Comparison of ENCODE assay signal across 21 cellular contexts in the genomic region with DNA sequence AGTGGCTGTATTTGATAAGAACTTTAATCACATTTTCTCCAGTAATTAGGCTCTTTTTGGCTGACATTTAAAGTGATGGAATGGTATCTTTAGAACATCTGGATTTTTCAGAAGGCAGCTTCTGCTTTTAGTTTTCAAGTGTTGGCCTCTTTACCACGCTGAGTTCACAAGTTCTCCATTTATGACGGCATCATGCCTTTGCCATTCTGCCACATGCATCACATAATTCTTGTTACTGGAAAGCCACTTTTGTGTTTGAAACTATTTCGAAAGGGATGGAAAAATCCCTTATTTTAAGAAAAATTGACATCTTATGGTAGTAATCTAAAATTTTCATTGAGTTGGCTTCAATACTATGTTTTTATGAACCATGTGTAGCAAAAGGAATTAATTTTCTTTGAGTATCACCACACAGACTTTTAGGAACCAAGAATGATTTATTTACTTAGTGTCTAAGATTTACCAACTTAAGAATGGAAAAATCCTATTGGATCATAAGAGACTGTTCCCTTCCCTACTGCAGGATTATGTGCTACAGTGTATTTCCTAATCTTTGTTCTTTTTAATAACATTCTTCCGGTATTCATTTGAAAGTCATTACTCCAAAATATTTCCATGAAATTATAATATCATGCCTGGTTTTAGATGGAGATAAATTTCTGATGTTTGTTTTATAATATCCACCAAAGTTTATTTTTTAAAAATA.
"Had no signal": no experiment of that assay in that cellular context is flagged by ENCODE, and none has a peak within 500 bp of the region (broad histone marks: within the 10 kb centered on the region; RNA-seq: fewer than 3 reads in every experiment).

No MANE protein-coding gene starts in this region.

- H3K27ac ChIP-seq: foreskin keratinocyte, hepatocyte, left lung, spleen, testis, upper lobe of right lung had no signal

- H3K9me3 ChIP-seq: left lung, spleen, testis, upper lobe of right lung had no signal

- H3K4me1 ChIP-seq: left lung, spleen, testis, upper lobe of right lung had no signal

- H3K27ac Mint-ChIP-seq: activated CD4-positive, alpha-beta memory T cell treated with anti-CD3 and anti-CD28 coated beads for 36 hours; activated naive CD4-positive, alpha-beta T cell treated with anti-CD3 and anti-CD28 coated beads, Interleukin-2, amount 10 ng/mL, durations not matched to agents 7 days and 5 days; activated naive CD8-positive, alpha-beta T cell treated with anti-CD3 and anti-CD28 coated beads, Interleukin-2, amount 50 U/mL, for 24 hours; activated T-cell treated with anti-CD3 and anti-CD28 coated beads, Interleukin-2, amount 50 U/mL, for 72 hours; brain; immature natural killer cell; naive thymus-derived CD4-positive, alpha-beta T cell; T-helper 17 cell had no signal

- H3K4me3 ChIP-seq: hepatocyte, left lung, spleen, testis, upper lobe of right lung had no signal

- H2AFZ ChIP-seq: hepatocyte had no signal

- DNase-seq: activated CD4-positive, alpha-beta memory T cell treated with anti-CD3 and anti-CD28 coated beads for 36 hours; activated CD4-positive, alpha-beta T cell treated with anti-CD3 and anti-CD28 coated beads for 48 hours; activated effector memory CD4-positive, alpha-beta T cell treated with Interleukin-2 at 50 U/mL for 16 hours; activated naive CD4-positive, alpha-beta T cell treated with anti-CD3 and anti-CD28 coated beads, Interleukin-2, amount 10 ng/mL, durations not matched to agents 7 days and 5 days; activated naive CD8-positive, alpha-beta T cell treated with anti-CD3 and anti-CD28 coated beads, Interleukin-2, amount 50 U/mL, for 24 hours; activated T-cell treated with anti-CD3 and anti-CD28 coated beads, Interleukin-2, amount 50 U/mL, for 72 hours; erythroblast; foreskin keratinocyte; immature natural killer cell; kidney glomerular epithelial cell; left lung; naive thymus-derived CD4-positive, alpha-beta T cell; spleen; stimulated activated CD4-positive, alpha-beta T cell treated with anti-CD3 and anti-CD28 coated beads, Interleukin-4, amount 100 ng/mL, for 1 hour; stimulated activated naive CD4-positive, alpha-beta T cell; T-helper 17 cell; testis; upper lobe of right lung had no signal

- H3K27me3 ChIP-seq: hepatocyte, left lung, spleen, testis, upper lobe of right lung had no signal

- H3K9me3 Mint-ChIP-seq: activated CD4-positive, alpha-beta memory T cell treated with anti-CD3 and anti-CD28 coated beads for 36 hours; activated naive CD4-positive, alpha-beta T cell treated with anti-CD3 and anti-CD28 coated beads, Interleukin-2, amount 10 ng/mL, durations not matched to agents 7 days and 5 days; activated naive CD8-positive, alpha-beta T cell treated with anti-CD3 and anti-CD28 coated beads, Interleukin-2, amount 50 U/mL, for 24 hours; activated T-cell treated with anti-CD3 and anti-CD28 coated beads, Interleukin-2, amount 50 U/mL, for 72 hours; immature natural killer cell had no signal

- H3K79me2 ChIP-seq: hepatocyte had no signal

- H3K27me3 Mint-ChIP-seq: activated naive CD4-positive, alpha-beta T cell treated with anti-CD3 and anti-CD28 coated beads, Interleukin-2, amount 10 ng/mL, durations not matched to agents 7 days and 5 days; brain had no signal

- H3K4me2 ChIP-seq: hepatocyte had no signal

- H3K4me1 Mint-ChIP-seq: activated naive CD4-positive, alpha-beta T cell treated with anti-CD3 and anti-CD28 coated beads, Interleukin-2, amount 10 ng/mL, durations not matched to agents 7 days and 5 days; brain; immature natural killer cell; neural crest cell; T-helper 17 cell had no signal

- H3K36me3 Mint-ChIP-seq: activated CD4-positive, alpha-beta memory T cell treated with anti-CD3 and anti-CD28 coated beads for 36 hours; activated naive CD4-positive, alpha-beta T cell treated with anti-CD3 and anti-CD28 coated beads, Interleukin-2, amount 10 ng/mL, durations not matched to agents 7 days and 5 days; immature natural killer cell; naive thymus-derived CD4-positive, alpha-beta T cell had no signal

- H3K4me3 Mint-ChIP-seq: activated CD4-positive, alpha-beta memory T cell treated with anti-CD3 and anti-CD28 coated beads for 36 hours; activated naive CD4-positive, alpha-beta T cell treated with anti-CD3 and anti-CD28 coated beads, Interleukin-2, amount 10 ng/mL, durations not matched to agents 7 days and 5 days; activated naive CD8-positive, alpha-beta T cell treated with anti-CD3 and anti-CD28 coated beads, Interleukin-2, amount 50 U/mL, for 24 hours; activated T-cell treated with anti-CD3 and anti-CD28 coated beads, Interleukin-2, amount 50 U/mL, for 72 hours; brain; immature natural killer cell; naive thymus-derived CD4-positive, alpha-beta T cell; neural crest cell; T-helper 17 cell had no signal

- H3K36me3 ChIP-seq: left lung, spleen, upper lobe of right lung had no signal

- ATAC-seq: activated naive CD8-positive, alpha-beta T cell treated with anti-CD3 and anti-CD28 coated beads, Interleukin-2, amount 50 U/mL, for 24 hours; activated T-cell treated with anti-CD3 and anti-CD28 coated beads, Interleukin-2, amount 50 U/mL, for 72 hours; foreskin keratinocyte; left lung; naive thymus-derived CD4-positive, alpha-beta T cell; T-helper 17 cell; upper lobe of right lung had no signal
